8 cellular contexts compared by ENCODE assay signal in the genomic region with DNA sequence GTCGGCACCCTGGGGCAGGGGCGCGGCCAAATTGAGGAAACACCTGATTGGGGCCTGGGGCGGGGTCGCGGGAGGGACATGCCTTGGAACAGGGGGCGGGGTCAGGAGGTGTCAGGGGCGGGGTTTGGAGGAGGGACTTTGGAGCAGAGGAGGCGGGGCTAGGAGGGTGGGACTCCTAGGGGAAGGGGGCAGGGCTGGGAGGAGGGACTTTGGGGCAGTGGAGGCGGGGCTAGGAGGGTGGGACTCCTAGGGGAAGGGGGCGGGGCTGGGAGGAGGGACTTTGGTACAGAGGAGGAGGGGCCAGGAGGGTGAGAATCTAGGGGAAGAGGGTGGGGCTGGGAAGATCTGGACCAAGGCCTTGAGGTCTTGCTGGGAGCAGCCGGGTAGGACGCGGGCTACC. TPM values are rescaled to one million over a fixed set of nuclear protein-coding genes. Genes with fewer than 3 reads are reported as not detected.
DNase-seq lines count a peak whose midpoint lies in the region; ATAC-seq and TF ChIP-seq lines count a peak whose summit lies in the region.

No MANE protein-coding gene starts in this region.

- H3K4me1 Mint-ChIP-seq in CD4-positive, alpha-beta memory T cell = peaks cover 14 to 43% (median 24%) of the 10 kb centered on the region in 4 donors

- H3K9me3 ChIP-seq in CD4-positive, alpha-beta memory T cell (ENCODE audit: control insufficient read depth in 1 of 2, low read length in 2 of 2) = no peaks in the 10 kb centered on the region
- no peaks in the 10 kb centered on the region for H3K9me3 ChIP-seq in mucosa of descending colon

- intact Hi-C loops in CD4-positive, alpha-beta memory T cell (cut with micrococcal nuclease) = no loop called here
- intact Hi-C loops in mucosa of descending colon (cut with DNase I, micrococcal nuclease) = no loop called here

- peaks cover 0 to 2% of the 10 kb centered on the region in 2 donors for H3K27me3 Mint-ChIP-seq in CD4-positive, alpha-beta memory T cell

- ATAC-seq in mucosa of descending colon (peak; percentile 97), GM21825 (IDR thresholded peaks at IDR 0.05; ENCODE audit: unreplicated experiment) (no peak), GM18858 (IDR thresholded peaks at IDR 0.05; ENCODE audit: unreplicated experiment) (no peak)
- peak; percentile 39 for ATAC-seq in stimulated activated naive CD8-positive, alpha-beta T cell treated with anti-CD3 and anti-CD28 coated beads, Interleukin-15, Interleukin-2, amounts not matched to agents 100 U/mL and 50 U/mL, for 24 hours

- H3K4me1 ChIP-seq in CD4-positive, alpha-beta memory T cell (ENCODE audit: insufficient read depth, low read length) = peaks cover 19% of the 10 kb centered on the region
- H3K4me1 ChIP-seq in mucosa of descending colon (ENCODE audit: low read depth) = no peaks in the 10 kb centered on the region

- H3K36me3 Mint-ChIP-seq in CD4-positive, alpha-beta memory T cell = no peaks in the 10 kb centered on the region

- no peaks in the 10 kb centered on the region for H3K36me3 ChIP-seq in CD4-positive, alpha-beta memory T cell (ENCODE audit: insufficient read depth, low read length)
- no peaks in the 10 kb centered on the region for H3K36me3 ChIP-seq in mucosa of descending colon (ENCODE audit: low read depth)

- H3K27ac ChIP-seq in CD4-positive, alpha-beta memory T cell (ENCODE audit: low read depth, low read length) = no peak overlapping the region

- no peaks in the 10 kb centered on the region for H3K9me3 Mint-ChIP-seq in CD4-positive, alpha-beta memory T cell

- H3K4me3 Mint-ChIP-seq in CD4-positive, alpha-beta memory T cell = peak overlapping the region; percentile 31 to 88 (median 70)

- DNase-seq in CD4-positive, alpha-beta memory T cell = peak; percentile 51 to 84 (median 61)
- DNase-seq in M059J (ENCODE audit: low read depth) (peak; percentile 48), dermis microvascular lymphatic vessel endothelial cell (ENCODE audit: low read depth in 2 of 2) (peak; percentile 62 to 89), mucosa of descending colon (peak; percentile 89 to 91 (median 90))
- peak; percentile 68 to 69 for DNase-seq in activated CD4-positive, alpha-beta T cell treated with anti-CD3 and anti-CD28 coated beads for 4 hours
- peak; percentile 81 for DNase-seq in stimulated activated naive CD8-positive, alpha-beta T cell treated with anti-CD3 and anti-CD28 coated beads, Interleukin-15, Interleukin-2, amounts not matched to agents 100 U/mL and 50 U/mL, for 24 hours

- POLR2A ChIA-PET in CD4-positive, alpha-beta memory T cell (lab: Charles Lee; ENCODE audit: partially characterized antibody) = interaction anchor here (1.0 to 1.7 kb wide), 3 partner anchors 12 to 51 kb away, joined by 3 read pairs; a partner anchor contains a TSS

- no peak for TF ChIP-seq CTCF in mucosa of descending colon (IDR thresholded peaks at IDR 0.05)

- peak overlapping the region in 1 of 2 donors; percentile 49 for H3K4me3 ChIP-seq in CD4-positive, alpha-beta memory T cell (ENCODE audit: low read length in 2 of 2)
- no peak overlapping the region for H3K4me3 ChIP-seq in mucosa of descending colon

- peak overlapping the region in 4 of 7 donors; percentile 29 to 62 (median 34) for H3K27ac Mint-ChIP-seq in CD4-positive, alpha-beta memory T cell

- CTCF ChIA-PET in CD4-positive, alpha-beta memory T cell (lab: Charles Lee; ENCODE audit: partially characterized antibody) = no interaction called here

- no peaks in the 10 kb centered on the region for H3K27me3 ChIP-seq in CD4-positive, alpha-beta memory T cell (ENCODE audit: insufficient read depth, low read length)

RNA-seq across cellular contexts. Expression of a gene that starts 21.9 kb away (rescaled TPM):
- under 1 TPM; 0.14 to 0.17 TPM for total RNA-seq in CD4-positive, alpha-beta memory T cell
- polyA plus RNA-seq in CD4-positive, alpha-beta memory T cell = not detected
- 0.42 and 1.2 TPM in 2 replicates for total RNA-seq in M059J (2014; rRNA removed; shearing (Covaris generic))
- total RNA-seq in dermis microvascular lymphatic vessel endothelial cell (0.13 and 0.25 TPM in 2 replicates), mucosa of descending colon (under 1 TPM; 0.26 to 0.46 (median 0.35) TPM)

RNA-seq across cellular contexts. Expression of a gene that starts 24.0 kb away (rescaled TPM):
- 10 to 100 TPM; 58.8 to 63.2 TPM for total RNA-seq in CD4-positive, alpha-beta memory T cell
- polyA plus RNA-seq in CD4-positive, alpha-beta memory T cell = 10 to 100 TPM; 17.7 to 28.8 TPM
- total RNA-seq in M059J (2014; rRNA removed; shearing (Covaris generic)) = 236 and 247 TPM in 2 replicates
- total RNA-seq in dermis microvascular lymphatic vessel endothelial cell = 35.6 and 52.8 TPM in 2 replicates
- total RNA-seq in mucosa of descending colon = 100 to 1,000 TPM; 144 to 214 (median 200) TPM

RNA-seq across cellular contexts. Expression of a gene that starts 30.4 kb away (rescaled TPM):
- total RNA-seq in CD4-positive, alpha-beta memory T cell = 10 to 100 TPM; 36.2 to 39.0 TPM
- polyA plus RNA-seq in CD4-positive, alpha-beta memory T cell = 10 to 100 TPM; 44.4 to 52.8 TPM
- 41.3 and 49.9 TPM in 2 replicates for total RNA-seq in M059J (2014; rRNA removed; shearing (Covaris generic))
- total RNA-seq in dermis microvascular lymphatic vessel endothelial cell (14.8 and 22.8 TPM in 2 replicates), mucosa of descending colon (10 to 100 TPM; 19.7 to 26.8 (median 24.3) TPM)

RNA-seq across cellular contexts. Expression of a gene that starts 40.0 kb away (rescaled TPM):
- total RNA-seq in CD4-positive, alpha-beta memory T cell = 1 to 10 TPM; 2.5 to 3.6 TPM
- polyA plus RNA-seq in CD4-positive, alpha-beta memory T cell = under 1 TPM; 0.18 to 0.22 TPM
- total RNA-seq in M059J (2014; rRNA removed; shearing (Covaris generic)) = 0.02 and 0.47 TPM in 2 replicates
- total RNA-seq in dermis microvascular lymphatic vessel endothelial cell (0.13 TPM in 2 replicates), mucosa of descending colon (1 to 10 TPM in 1 of 3 donors, under 1 TPM in 2; 0.46 to 1.3 (median 0.67) TPM)

RNA-seq across cellular contexts. Expression of a gene that starts 51.2 kb away (rescaled TPM):
- total RNA-seq in CD4-positive, alpha-beta memory T cell = not detected
- polyA plus RNA-seq in CD4-positive, alpha-beta memory T cell = not detected
- total RNA-seq in M059J (2014; rRNA removed; shearing (Covaris generic)) = 0.42 TPM in 1 of 2 replicates, not detected in the other
- not detected in 2 replicates for total RNA-seq in dermis microvascular lymphatic vessel endothelial cell
- total RNA-seq in mucosa of descending colon = under 1 TPM in 1 of 3 donors, not detected in 2; 0.41 TPM

Comparison
In these comparisons a context has a peak if more than half of its experiments do, and no peak if none do; other contexts are left out.
1. ATAC-seq: peak in mucosa of descending colon (single experiment) and stimulated activated naive CD8-positive, alpha-beta T cell treated with anti-CD3 and anti-CD28 coated beads, Interleukin-15, Interleukin-2, amounts not matched to agents 100 U/mL and 50 U/mL, for 24 hours (single experiment); none in GM21825 (single experiment) and GM18858 (single experiment).
2. Peak in every context shown above with its lines, with median percentiles within 50 percentile points of each other: DNase-seq.